18 cellular contexts compared by ENCODE assay signal in the genomic region with DNA sequence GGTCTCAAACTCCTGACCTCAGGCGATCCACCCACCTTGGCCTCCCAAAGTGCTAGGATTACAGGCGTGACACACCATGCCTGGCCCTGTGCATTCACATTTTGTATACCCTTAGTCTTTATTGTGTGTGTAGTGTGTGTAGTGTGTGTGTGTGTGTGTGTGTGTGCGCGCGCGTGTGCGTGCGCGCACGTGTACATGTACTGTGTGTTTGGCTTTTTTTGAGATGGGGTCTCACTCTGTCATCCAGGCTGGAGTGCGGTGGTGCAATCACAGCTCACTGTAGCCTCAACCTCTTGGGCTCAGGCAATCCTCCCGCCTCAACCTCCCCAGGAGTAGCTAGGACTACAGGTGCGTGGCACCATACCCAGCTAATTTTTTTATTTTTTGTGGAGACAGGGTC. TPM values are rescaled to one million over a fixed set of nuclear protein-coding genes. Genes with fewer than 3 reads are reported as not detected.
DNase-seq lines count a peak whose midpoint lies in the region; ATAC-seq and TF ChIP-seq lines count a peak whose summit lies in the region.
"Had no signal": no experiment of that assay in that cellular context is flagged by ENCODE, and none has a peak within 500 bp of the region (broad histone marks: within the 10 kb centered on the region; RNA-seq: fewer than 3 reads in every experiment).

No MANE protein-coding gene starts in this region.

- H3K27me3 ChIP-seq in heart right ventricle: no peaks in the 10 kb centered on the region

- peaks cover 6 to 78% (median 56%) of the 10 kb centered on the region in 9 donors for H3K4me1 ChIP-seq in heart right ventricle
- H3K4me1 ChIP-seq: HAP-1 had no signal

- peaks cover 4% of the 10 kb centered on the region for H3K4me1 Mint-ChIP-seq in activated CD4-positive, alpha-beta T cell treated with anti-CD3 and anti-CD28 coated beads, Interleukin-2, amount 10 ng/mL, durations not matched to agents 24 days and 14 days
- peaks cover 30 to 46% of the 10 kb centered on the region in 2 donors for H3K4me1 Mint-ChIP-seq in effector memory CD8-positive, alpha-beta T cell (ENCODE audit: low read depth in 2 of 2)

- H3K9me3 ChIP-seq in heart right ventricle: no peaks in the 10 kb centered on the region
- H3K9me3 ChIP-seq: A549, HAP-1 had no signal

- H3K4me3 ChIP-seq in heart right ventricle: no peak overlapping the region
- H3K4me3 ChIP-seq: A549, GM23248, HAP-1 had no signal

- H3K4me3 Mint-ChIP-seq in activated CD4-positive, alpha-beta T cell treated with anti-CD3 and anti-CD28 coated beads, Interleukin-2, amount 10 ng/mL, durations not matched to agents 24 days and 14 days: no peak overlapping the region
- no peak overlapping the region for H3K4me3 Mint-ChIP-seq in effector memory CD8-positive, alpha-beta T cell
- H3K4me3 Mint-ChIP-seq: CD4-positive, alpha-beta memory T cell had no signal

- H3K36me3 Mint-ChIP-seq in activated CD4-positive, alpha-beta T cell treated with anti-CD3 and anti-CD28 coated beads, Interleukin-2, amount 10 ng/mL, durations not matched to agents 24 days and 14 days (ENCODE audit: low read depth): peaks cover 47% of the 10 kb centered on the region
- H3K36me3 Mint-ChIP-seq in effector memory CD8-positive, alpha-beta T cell (ENCODE audit: insufficient read depth): peaks cover 86% of the 10 kb centered on the region

- 93 to 96% methylated on average over 13 of the region's 13 CpGs for WGBS in heart right ventricle, 2 donors

- peaks cover 0 to 83% (median 44%) of the 10 kb centered on the region in 9 donors for H3K36me3 ChIP-seq in heart right ventricle

- DNase-seq in activated CD4-positive, alpha-beta T cell treated with anti-CD3 and anti-CD28 coated beads, Interleukin-2, amount 10 ng/mL, durations not matched to agents 24 days and 14 days: peak; percentile 32
- no peak for DNase-seq in activated CD4-positive, alpha-beta T cell treated with anti-CD3 and anti-CD28 coated beads, Interleukin-2, amount 50 U/mL, for 48 hours
- DNase-seq in heart right ventricle (no peak), left cardiac atrium (no peak)
- DNase-seq in effector memory CD8-positive, alpha-beta T cell: no peak
- no peak for DNase-seq in stimulated activated CD4-positive, alpha-beta T cell treated with anti-CD3 and anti-CD28 coated beads, Interleukin-1b, Interleukin-23, amount 100 ng/mL, for 48 hours
- DNase-seq: AML-193; CD4-positive, alpha-beta memory T cell; DMS153; DMS79; GDM1; GM23248 had no signal

- H3K27ac ChIP-seq in heart right ventricle: peak overlapping the region in 6 of 10 donors; percentile 18 to 72 (median 48)
- H3K27ac ChIP-seq: 22Rv1, A549, C4-2B, GM23248, HL-60 had no signal

- no peak for TF ChIP-seq CTCF in heart right ventricle (IDR thresholded peaks at IDR 0.05)

- no peaks in the 10 kb centered on the region for H3K9me3 Mint-ChIP-seq in activated CD4-positive, alpha-beta T cell treated with anti-CD3 and anti-CD28 coated beads, Interleukin-2, amount 10 ng/mL, durations not matched to agents 24 days and 14 days
- no peaks in the 10 kb centered on the region for H3K9me3 Mint-ChIP-seq in effector memory CD8-positive, alpha-beta T cell
- H3K9me3 Mint-ChIP-seq: CD4-positive, alpha-beta memory T cell had no signal

- no peak overlapping the region for H3K27ac Mint-ChIP-seq in activated CD4-positive, alpha-beta T cell treated with anti-CD3 and anti-CD28 coated beads, Interleukin-2, amount 10 ng/mL, durations not matched to agents 24 days and 14 days
- peak overlapping the region; percentile 28 to 80 for H3K27ac Mint-ChIP-seq in effector memory CD8-positive, alpha-beta T cell

- no peaks in the 10 kb centered on the region for H3K27me3 Mint-ChIP-seq in activated CD4-positive, alpha-beta T cell treated with anti-CD3 and anti-CD28 coated beads, Interleukin-2, amount 10 ng/mL, durations not matched to agents 24 days and 14 days
- H3K27me3 Mint-ChIP-seq in effector memory CD8-positive, alpha-beta T cell: no peaks in the 10 kb centered on the region
- H3K27me3 Mint-ChIP-seq: CD4-positive, alpha-beta memory T cell had no signal

- intact Hi-C loops in activated CD4-positive, alpha-beta T cell treated with anti-CD3 and anti-CD28 coated beads, Interleukin-2, amount 10 ng/mL, durations not matched to agents 24 days and 14 days (cut with micrococcal nuclease): no loop called here
- intact Hi-C loops in heart right ventricle (cut with DNase I): no loop called here
- intact Hi-C loops in left cardiac atrium (cut with DNase I): no loop called here

- peak in 1 of 8 donors; percentile 56 for ATAC-seq in heart right ventricle
- ATAC-seq in left cardiac atrium: no peak
- ATAC-seq in effector memory CD8-positive, alpha-beta T cell (replicated peaks): no peak
- no peak for ATAC-seq in SK-N-SH treated with all-trans-retinoic acid at 6 μM for 48 hours
- ATAC-seq: A549 had no signal

TF ChIP-seq in SK-N-SH treated with all-trans-retinoic acid at 6 μM for 48 hours, 23 proteins besides CTCF, POLR2A, EP300 and RAD21 (continues in another document):
- TF ChIP-seq ZFP3 (CRISPR knock-in tag; IDR thresholded peaks at IDR 0.05): no peak
- no peak for TF ChIP-seq TCF4 (CRISPR knock-in tag; IDR thresholded peaks at IDR 0.05; ENCODE audit: borderline replicate concordance)
- TF ChIP-seq PPARA (CRISPR knock-in tag; IDR thresholded peaks at IDR 0.05; ENCODE audit: borderline replicate concordance): no peak
- TF ChIP-seq, protein P1, sequence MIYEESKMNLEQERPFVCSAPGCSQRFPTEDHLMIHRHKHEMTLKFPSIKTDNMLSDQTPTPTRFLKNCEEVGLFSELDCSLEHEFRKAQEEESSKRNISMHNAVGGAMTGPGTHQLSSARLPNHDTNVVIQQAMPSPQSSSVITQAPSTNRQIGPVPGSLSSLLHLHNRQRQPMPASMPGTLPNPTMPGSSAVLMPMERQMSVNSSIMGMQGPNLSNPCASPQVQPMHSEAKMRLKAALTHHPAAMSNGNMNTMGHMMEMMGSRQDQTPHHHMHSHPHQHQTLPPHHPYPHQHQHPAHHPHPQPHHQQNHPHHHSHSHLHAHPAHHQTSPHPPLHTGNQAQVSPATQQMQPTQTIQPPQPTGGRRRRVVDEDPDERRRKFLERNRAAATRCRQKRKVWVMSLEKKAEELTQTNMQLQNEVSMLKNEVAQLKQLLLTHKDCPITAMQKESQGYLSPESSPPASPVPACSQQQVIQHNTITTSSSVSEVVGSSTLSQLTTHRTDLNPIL (CRISPR knock-in tag; IDR thresholded peaks at IDR 0.05; ENCODE audit: low read depth): no peak
- TF ChIP-seq ZC3H10 (CRISPR knock-in tag; IDR thresholded peaks at IDR 0.05): no peak
- no peak for TF ChIP-seq GLIS3 (CRISPR knock-in tag; IDR thresholded peaks at IDR 0.05)
- no peak for TF ChIP-seq ARNTL (CRISPR knock-in tag; IDR thresholded peaks at IDR 0.05; ENCODE audit: borderline replicate concordance, low read depth)
- TF ChIP-seq ZFP30 (CRISPR knock-in tag; IDR thresholded peaks at IDR 0.05): no peak
- no peak for TF ChIP-seq RARB (CRISPR knock-in tag; IDR thresholded peaks at IDR 0.05)
- TF ChIP-seq ISL1 (CRISPR knock-in tag; IDR thresholded peaks at IDR 0.05): no peak
- TF ChIP-seq BACH2 (CRISPR knock-in tag; IDR thresholded peaks at IDR 0.05; ENCODE audit: borderline replicate concordance): no peak
- TF ChIP-seq ESRRG (CRISPR knock-in tag; IDR thresholded peaks at IDR 0.05): no peak
- no peak for TF ChIP-seq ZNF565 (CRISPR knock-in tag; conservative IDR thresholded peaks at IDR 0.05; ENCODE audit: low read depth)
- TF ChIP-seq, protein P2, sequence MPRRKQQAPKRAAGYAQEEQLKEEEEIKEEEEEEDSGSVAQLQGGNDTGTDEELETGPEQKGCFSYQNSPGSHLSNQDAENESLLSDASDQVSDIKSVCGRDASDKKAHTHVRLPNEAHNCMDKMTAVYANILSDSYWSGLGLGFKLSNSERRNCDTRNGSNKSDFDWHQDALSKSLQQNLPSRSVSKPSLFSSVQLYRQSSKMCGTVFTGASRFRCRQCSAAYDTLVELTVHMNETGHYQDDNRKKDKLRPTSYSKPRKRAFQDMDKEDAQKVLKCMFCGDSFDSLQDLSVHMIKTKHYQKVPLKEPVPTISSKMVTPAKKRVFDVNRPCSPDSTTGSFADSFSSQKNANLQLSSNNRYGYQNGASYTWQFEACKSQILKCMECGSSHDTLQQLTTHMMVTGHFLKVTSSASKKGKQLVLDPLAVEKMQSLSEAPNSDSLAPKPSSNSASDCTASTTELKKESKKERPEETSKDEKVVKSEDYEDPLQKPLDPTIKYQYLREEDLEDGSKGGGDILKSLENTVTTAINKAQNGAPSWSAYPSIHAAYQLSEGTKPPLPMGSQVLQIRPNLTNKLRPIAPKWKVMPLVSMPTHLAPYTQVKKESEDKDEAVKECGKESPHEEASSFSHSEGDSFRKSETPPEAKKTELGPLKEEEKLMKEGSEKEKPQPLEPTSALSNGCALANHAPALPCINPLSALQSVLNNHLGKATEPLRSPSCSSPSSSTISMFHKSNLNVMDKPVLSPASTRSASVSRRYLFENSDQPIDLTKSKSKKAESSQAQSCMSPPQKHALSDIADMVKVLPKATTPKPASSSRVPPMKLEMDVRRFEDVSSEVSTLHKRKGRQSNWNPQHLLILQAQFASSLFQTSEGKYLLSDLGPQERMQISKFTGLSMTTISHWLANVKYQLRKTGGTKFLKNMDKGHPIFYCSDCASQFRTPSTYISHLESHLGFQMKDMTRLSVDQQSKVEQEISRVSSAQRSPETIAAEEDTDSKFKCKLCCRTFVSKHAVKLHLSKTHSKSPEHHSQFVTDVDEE (CRISPR knock-in tag; IDR thresholded peaks at IDR 0.05): no peak

RNA-seq across cellular contexts. Expression of a gene that starts 22.1 kb away (rescaled TPM):
- 51.7 and 53.1 TPM in 2 replicates for total RNA-seq in activated CD4-positive, alpha-beta T cell treated with anti-CD3 and anti-CD28 coated beads, Interleukin-2, amount 10 ng/mL, durations not matched to agents 24 days and 14 days
- total RNA-seq in heart right ventricle: 100 to 1,000 TPM; 434 to 636 (median 511) TPM
- polyA plus RNA-seq in heart right ventricle: 100 to 1,000 TPM; 272 to 343 TPM
- total RNA-seq in left cardiac atrium: 100 to 1,000 TPM; 537 to 557 TPM

RNA-seq across cellular contexts. Expression of a gene that starts 48.5 kb away (rescaled TPM):
- 27.3 and 29.0 TPM in 2 replicates for total RNA-seq in activated CD4-positive, alpha-beta T cell treated with anti-CD3 and anti-CD28 coated beads, Interleukin-2, amount 10 ng/mL, durations not matched to agents 24 days and 14 days
- total RNA-seq in heart right ventricle (10 to 100 TPM; 22.3 to 42.0 (median 26.8) TPM), left cardiac atrium (10 to 100 TPM; 24.5 to 25.2 TPM)
- 10 to 100 TPM; 12.1 to 12.3 TPM for polyA plus RNA-seq in heart right ventricle
